Comparison of ENCODE assay signal across 8 cellular contexts in genomic region chr3:127820221-127820870, GRCh38. TPM values are rescaled to one million over a fixed set of nuclear protein-coding genes. Genes with fewer than 3 reads are reported as not detected.
DNase-seq lines count a peak whose midpoint lies in the region; ATAC-seq and TF ChIP-seq lines count a peak whose summit lies in the region.

No MANE protein-coding gene starts in this region.

- TF ChIP-seq CTCF in PC-3 (conservative IDR thresholded peaks at IDR 0.05; ENCODE audit: low read depth, low read length) (0 out of 2 replicates have a peak, but pooled peaks have one; percentile 9), fibroblast of villous mesenchyme (IDR thresholded peaks at IDR 0.05; ENCODE audit: insufficient read depth, low read depth, low read length) (peak; percentile 39), type B pancreatic cell (conservative IDR thresholded peaks at IDR 0.05) (peak; percentile 51)

- BruUV-seq in PC-3 (replicated peaks; lab: Mats Ljungman, UMichigan) = no TSS peak

- peak overlapping the region; percentile 76 for H3K27ac ChIP-seq in PC-3 (ENCODE audit: low read length)

- intact Hi-C loops in activated naive CD4-positive, alpha-beta T cell treated with anti-CD3 and anti-CD28 coated beads for 36 hours (cut with micrococcal nuclease) = loop anchor here (10.0 kb wide), 1 partner anchor 246 kb away; no protein-coding TSS in a partner anchor
- intact Hi-C loops in PC-3 (cut with micrococcal nuclease) = loop anchor here (1.0 to 5.0 kb wide), 4 partner anchors 52 to 142 kb away; no protein-coding TSS in a partner anchor

- peak overlapping the region; percentile 18 for H3K27ac Mint-ChIP-seq in activated naive CD4-positive, alpha-beta T cell treated with anti-CD3 and anti-CD28 coated beads, Interleukin-2, amount 50 U/mL, for 24 hours
- H3K27ac Mint-ChIP-seq in activated naive CD4-positive, alpha-beta T cell treated with anti-CD3 and anti-CD28 coated beads for 36 hours = no peak overlapping the region
- H3K27ac Mint-ChIP-seq in type B pancreatic cell = peak overlapping the region; percentile 76

- no peaks in the 10 kb centered on the region for H3K9me2 ChIP-seq in PC-3 (replicated peaks; ENCODE audit: low read length)

- DNase-seq in activated naive CD4-positive, alpha-beta T cell treated with anti-CD3 and anti-CD28 coated beads for 36 hours = no peak
- DNase-seq in PC-3 (no peak), fibroblast of villous mesenchyme (ENCODE audit: low read depth) (peak; percentile 49), type B pancreatic cell (ENCODE audit: extremely low spot score, unreplicated experiment) (no peak), NCI-H446 treated with DMSO at 0.1 percent for 48 hours (lab: John Stamatoyannopoulos, UW) (no peak), hippocampal formation (lab: John Stamatoyannopoulos, UW) (no peak)
- DNase-seq in activated CD8-positive, alpha-beta memory T cell treated with anti-CD3 and anti-CD28 coated beads, Interleukin-2, amount 50 U/mL, for 48 hours = no peak

- H2AFZ ChIP-seq in PC-3 (ENCODE audit: low read length) = no peak overlapping the region

- peaks cover 6% of the 10 kb centered on the region for H3K4me1 Mint-ChIP-seq in activated naive CD4-positive, alpha-beta T cell treated with anti-CD3 and anti-CD28 coated beads, Interleukin-2, amount 50 U/mL, for 24 hours
- H3K4me1 Mint-ChIP-seq in activated naive CD4-positive, alpha-beta T cell treated with anti-CD3 and anti-CD28 coated beads for 36 hours (ENCODE audit: low read depth) = peaks cover 4% of the 10 kb centered on the region
- H3K4me1 Mint-ChIP-seq in type B pancreatic cell (ENCODE audit: unreplicated experiment) = peaks cover 43% of the 10 kb centered on the region

- H3K27me3 Mint-ChIP-seq in activated naive CD4-positive, alpha-beta T cell treated with anti-CD3 and anti-CD28 coated beads, Interleukin-2, amount 50 U/mL, for 24 hours = peaks cover 31% of the 10 kb centered on the region
- H3K27me3 Mint-ChIP-seq in activated naive CD4-positive, alpha-beta T cell treated with anti-CD3 and anti-CD28 coated beads for 36 hours (ENCODE audit: low read depth) = peaks cover 45% of the 10 kb centered on the region
- H3K27me3 Mint-ChIP-seq in type B pancreatic cell = peaks cover 42% of the 10 kb centered on the region

- CTCF ChIA-PET in activated naive CD4-positive, alpha-beta T cell treated with anti-CD3 and anti-CD28 coated beads for 36 hours (lab: Charles Lee) = interaction anchor here (1.2 kb wide), 1 partner anchor 12 kb away, joined by 4 read pairs; no protein-coding TSS in a partner anchor
- CTCF ChIA-PET in PC-3 (lab: Charles Lee) = no interaction called here

- H3K9ac ChIP-seq in PC-3 (ENCODE audit: low read length) = peak overlapping the region; percentile 89; the same call in 1 of the 2 replicates

- peak overlapping the region; percentile 80 for H3K4me3 ChIP-seq in PC-3 (ENCODE audit: low read length)
- H3K4me3 ChIP-seq in fibroblast of villous mesenchyme (ENCODE audit: low read depth, low read length) = peak overlapping the region; percentile 81

- POLR2A ChIA-PET in PC-3 (lab: Charles Lee; ENCODE audit: unreplicated experiment) = no interaction called here

- peaks cover 67% of the 10 kb centered on the region for H3K79me2 ChIP-seq in PC-3 (ENCODE audit: low read length)

- H3K9me3 ChIP-seq in PC-3 (ENCODE audit: low read length) = no peaks in the 10 kb centered on the region

- no peaks in the 10 kb centered on the region for H4K20me1 ChIP-seq in PC-3 (ENCODE audit: low read length)

- H3F3A ChIP-seq in PC-3 (ENCODE audit: low read length, unreplicated experiment) = no peaks in the 10 kb centered on the region

- no peaks in the 10 kb centered on the region for H3K9me3 Mint-ChIP-seq in activated naive CD4-positive, alpha-beta T cell treated with anti-CD3 and anti-CD28 coated beads, Interleukin-2, amount 50 U/mL, for 24 hours
- no peaks in the 10 kb centered on the region for H3K9me3 Mint-ChIP-seq in activated naive CD4-positive, alpha-beta T cell treated with anti-CD3 and anti-CD28 coated beads for 36 hours
- no peaks in the 10 kb centered on the region for H3K9me3 Mint-ChIP-seq in type B pancreatic cell

- H3K4me2 ChIP-seq in PC-3 (ENCODE audit: low read length) = peak overlapping the region; percentile 87

- peaks cover 75% of the 10 kb centered on the region for H3K4me1 ChIP-seq in PC-3 (ENCODE audit: insufficient read depth, low read length)

- ATAC-seq in PC-3 = no peak

- H3K36me3 Mint-ChIP-seq in activated naive CD4-positive, alpha-beta T cell treated with anti-CD3 and anti-CD28 coated beads, Interleukin-2, amount 50 U/mL, for 24 hours = no peaks in the 10 kb centered on the region
- no peaks in the 10 kb centered on the region for H3K36me3 Mint-ChIP-seq in activated naive CD4-positive, alpha-beta T cell treated with anti-CD3 and anti-CD28 coated beads for 36 hours (ENCODE audit: low read depth)
- no peaks in the 10 kb centered on the region for H3K36me3 Mint-ChIP-seq in type B pancreatic cell

- no peaks in the 10 kb centered on the region for H3K27me3 ChIP-seq in PC-3 (ENCODE audit: low read length)

- H3K36me3 ChIP-seq in PC-3 (ENCODE audit: low read depth, low read length) = peaks cover 13% of the 10 kb centered on the region

- H3K4me3 Mint-ChIP-seq in activated naive CD4-positive, alpha-beta T cell treated with anti-CD3 and anti-CD28 coated beads, Interleukin-2, amount 50 U/mL, for 24 hours = no peak overlapping the region
- no peak overlapping the region for H3K4me3 Mint-ChIP-seq in activated naive CD4-positive, alpha-beta T cell treated with anti-CD3 and anti-CD28 coated beads for 36 hours
- H3K4me3 Mint-ChIP-seq in type B pancreatic cell = peak overlapping the region; percentile 62

RNA-seq across cellular contexts. Expression of gene MGLL, which starts 2.0 kb away (rescaled TPM):
- total RNA-seq in activated naive CD4-positive, alpha-beta T cell treated with anti-CD3 and anti-CD28 coated beads for 36 hours = under 1 TPM; 0.14 to 0.25 TPM
- total RNA-seq in PC-3 (2014; rRNA removed) = 38.7 and 40.1 TPM in 2 replicates
- total RNA-seq in fibroblast of villous mesenchyme = 82.1 and 141 TPM in 2 replicates
- 9.4 and 28.8 TPM in 2 replicates for total RNA-seq in type B pancreatic cell (ENCODE audit: low replicate concordance)
